ENCODE assay signal across 1 cellular context in the genomic region with DNA sequence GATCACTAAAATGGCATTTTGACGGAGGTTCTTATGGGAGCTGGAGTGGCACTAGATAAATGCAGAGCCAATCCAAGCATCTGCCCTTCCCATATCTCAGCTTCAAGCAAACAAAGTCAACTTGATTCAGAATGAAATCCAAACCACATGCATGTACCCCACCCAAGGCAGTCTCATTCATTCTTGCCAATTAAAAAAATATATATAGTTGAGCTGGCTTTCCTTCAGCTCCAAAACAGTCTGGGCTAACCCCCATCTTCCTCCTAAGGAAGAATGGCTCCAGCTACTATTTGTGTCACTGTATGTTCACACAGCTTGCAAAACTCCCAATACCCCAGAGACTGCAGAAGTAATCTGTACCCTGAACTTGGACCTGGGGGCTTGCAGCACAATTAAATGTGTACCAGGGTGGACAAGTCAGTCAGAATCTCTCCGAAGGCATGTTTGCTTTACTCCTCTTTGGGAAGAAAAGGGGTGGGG.
TF ChIP-seq lines count a peak whose summit lies in the region.

No MANE protein-coding gene starts in this region.

TF ChIP-seq in GM23338, 12 proteins besides CTCF, POLR2A, EP300 and RAD21:
- no peak for TF ChIP-seq EZH2phosphoT487 (IDR thresholded peaks at IDR 0.05; ENCODE audit: unreplicated experiment)
- no peak for TF ChIP-seq REST (IDR thresholded peaks at IDR 0.05; ENCODE audit: unreplicated experiment)
- TF ChIP-seq STAT1 (IDR thresholded peaks at IDR 0.05; ENCODE audit: unreplicated experiment), result no peak
- TF ChIP-seq, protein P1, sequence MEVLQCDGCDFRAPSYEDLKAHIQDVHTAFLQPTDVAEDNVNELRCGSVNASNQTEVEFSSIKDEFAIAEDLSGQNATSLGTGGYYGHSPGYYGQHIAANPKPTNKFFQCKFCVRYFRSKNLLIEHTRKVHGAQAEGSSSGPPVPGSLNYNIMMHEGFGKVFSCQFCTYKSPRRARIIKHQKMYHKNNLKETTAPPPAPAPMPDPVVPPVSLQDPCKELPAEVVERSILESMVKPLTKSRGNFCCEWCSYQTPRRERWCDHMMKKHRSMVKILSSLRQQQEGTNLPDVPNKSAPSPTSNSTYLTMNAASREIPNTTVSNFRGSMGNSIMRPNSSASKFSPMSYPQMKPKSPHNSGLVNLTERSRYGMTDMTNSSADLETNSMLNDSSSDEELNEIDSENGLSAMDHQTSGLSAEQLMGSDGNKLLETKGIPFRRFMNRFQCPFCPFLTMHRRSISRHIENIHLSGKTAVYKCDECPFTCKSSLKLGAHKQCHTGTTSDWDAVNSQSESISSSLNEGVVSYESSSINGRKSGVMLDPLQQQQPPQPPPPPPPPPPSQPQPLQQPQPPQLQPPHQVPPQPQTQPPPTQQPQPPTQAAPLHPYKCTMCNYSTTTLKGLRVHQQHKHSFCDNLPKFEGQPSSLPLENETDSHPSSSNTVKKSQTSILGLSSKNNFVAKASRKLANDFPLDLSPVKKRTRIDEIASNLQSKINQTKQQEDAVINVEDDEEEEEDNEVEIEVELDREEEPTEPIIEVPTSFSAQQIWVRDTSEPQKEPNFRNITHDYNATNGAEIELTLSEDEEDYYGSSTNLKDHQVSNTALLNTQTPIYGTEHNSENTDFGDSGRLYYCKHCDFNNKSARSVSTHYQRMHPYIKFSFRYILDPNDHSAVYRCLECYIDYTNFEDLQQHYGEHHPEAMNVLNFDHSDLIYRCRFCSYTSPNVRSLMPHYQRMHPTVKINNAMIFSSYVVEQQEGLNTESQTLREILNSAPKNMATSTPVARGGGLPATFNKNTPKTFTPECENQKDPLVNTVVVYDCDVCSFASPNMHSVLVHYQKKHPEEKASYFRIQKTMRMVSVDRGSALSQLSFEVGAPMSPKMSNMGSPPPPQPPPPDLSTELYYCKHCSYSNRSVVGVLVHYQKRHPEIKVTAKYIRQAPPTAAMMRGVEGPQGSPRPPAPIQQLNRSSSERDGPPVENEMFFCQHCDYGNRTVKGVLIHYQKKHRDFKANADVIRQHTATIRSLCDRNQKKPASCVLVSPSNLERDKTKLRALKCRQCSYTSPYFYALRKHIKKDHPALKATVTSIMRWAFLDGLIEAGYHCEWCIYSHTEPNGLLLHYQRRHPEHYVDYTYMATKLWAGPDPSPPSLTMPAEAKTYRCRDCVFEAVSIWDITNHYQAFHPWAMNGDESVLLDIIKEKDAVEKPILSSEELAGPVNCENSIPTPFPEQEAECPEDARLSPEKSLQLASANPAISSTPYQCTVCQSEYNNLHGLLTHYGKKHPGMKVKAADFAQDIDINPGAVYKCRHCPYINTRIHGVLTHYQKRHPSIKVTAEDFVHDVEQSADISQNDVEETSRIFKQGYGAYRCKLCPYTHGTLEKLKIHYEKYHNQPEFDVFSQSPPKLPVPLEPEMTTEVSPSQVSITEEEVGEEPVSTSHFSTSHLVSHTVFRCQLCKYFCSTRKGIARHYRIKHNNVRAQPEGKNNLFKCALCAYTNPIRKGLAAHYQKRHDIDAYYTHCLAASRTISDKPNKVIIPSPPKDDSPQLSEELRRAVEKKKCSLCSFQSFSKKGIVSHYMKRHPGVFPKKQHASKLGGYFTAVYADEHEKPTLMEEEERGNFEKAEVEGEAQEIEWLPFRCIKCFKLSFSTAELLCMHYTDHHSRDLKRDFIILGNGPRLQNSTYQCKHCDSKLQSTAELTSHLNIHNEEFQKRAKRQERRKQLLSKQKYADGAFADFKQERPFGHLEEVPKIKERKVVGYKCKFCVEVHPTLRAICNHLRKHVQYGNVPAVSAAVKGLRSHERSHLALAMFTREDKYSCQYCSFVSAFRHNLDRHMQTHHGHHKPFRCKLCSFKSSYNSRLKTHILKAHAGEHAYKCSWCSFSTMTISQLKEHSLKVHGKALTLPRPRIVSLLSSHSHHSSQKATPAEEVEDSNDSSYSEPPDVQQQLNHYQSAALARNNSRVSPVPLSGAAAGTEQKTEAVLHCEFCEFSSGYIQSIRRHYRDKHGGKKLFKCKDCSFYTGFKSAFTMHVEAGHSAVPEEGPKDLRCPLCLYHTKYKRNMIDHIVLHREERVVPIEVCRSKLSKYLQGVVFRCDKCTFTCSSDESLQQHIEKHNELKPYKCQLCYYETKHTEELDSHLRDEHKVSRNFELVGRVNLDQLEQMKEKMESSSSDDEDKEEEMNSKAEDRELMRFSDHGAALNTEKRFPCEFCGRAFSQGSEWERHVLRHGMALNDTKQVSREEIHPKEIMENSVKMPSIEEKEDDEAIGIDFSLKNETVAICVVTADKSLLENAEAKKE (CRISPR knock-in tag; IDR thresholded peaks at IDR 0.05), result no peak
- no peak for TF ChIP-seq ZNF331 (CRISPR knock-in tag; IDR thresholded peaks at IDR 0.05; ENCODE audit: low read depth)
